In the genomic region with DNA sequence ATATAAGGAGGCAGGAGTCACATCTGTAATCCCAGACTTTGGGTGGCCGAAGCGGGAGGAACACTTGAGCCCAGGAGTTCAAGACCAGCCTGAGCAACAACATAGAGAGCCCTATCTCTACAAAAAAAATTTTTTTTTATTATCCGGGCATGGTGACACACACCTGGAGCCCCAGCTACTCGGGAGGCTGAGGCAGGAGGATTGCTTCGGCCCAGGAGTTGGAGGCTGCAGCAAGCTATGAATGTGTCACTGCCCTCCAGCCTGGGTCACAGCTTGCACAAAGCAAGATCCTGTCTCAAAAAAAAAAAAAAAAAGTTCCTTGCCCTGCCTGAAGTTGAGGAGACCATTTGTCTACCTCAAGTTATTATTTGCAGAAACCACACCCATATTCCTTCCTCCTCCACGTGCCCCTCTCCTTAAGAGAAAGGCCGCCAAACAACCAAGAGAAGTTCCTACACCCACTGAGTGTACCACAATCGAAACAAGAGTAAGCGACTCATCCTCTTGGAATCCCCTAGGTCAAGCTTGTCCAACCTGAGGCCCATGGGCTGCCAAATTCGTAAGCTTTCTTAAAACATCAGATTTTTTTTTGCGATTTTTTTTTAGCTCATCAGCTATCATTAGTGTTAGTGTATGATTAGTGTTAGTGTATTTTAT, we compare ENCODE assay signal across 10 cellular contexts. TPM values are rescaled to one million over a fixed set of nuclear protein-coding genes. Genes with fewer than 3 reads are reported as not detected.
A peak's percentile ranks its signal among the peaks of the same experiment; 100 is the strongest.
DNase-seq lines count a peak whose midpoint lies in the region; ATAC-seq and TF ChIP-seq lines count a peak whose summit lies in the region.
"Had no signal": no experiment of that assay in that cellular context is flagged by ENCODE, and none has a peak within 500 bp of the region (broad histone marks: within the 10 kb centered on the region; RNA-seq: fewer than 3 reads in every experiment).

No MANE protein-coding gene starts in this region.

- 86 to 87% methylated on average over 11 of the region's 11 CpGs for WGBS in thyroid gland, 2 donors

- peaks cover 23% of the 10 kb centered on the region for H3K27me3 Mint-ChIP-seq in brain
- H3K27me3 Mint-ChIP-seq in neural crest cell (ENCODE audit: low read depth) = peaks cover 11% of the 10 kb centered on the region

- no peaks in the 10 kb centered on the region for H3K27me3 ChIP-seq in MG63
- no peaks in the 10 kb centered on the region for H3K27me3 ChIP-seq in thyroid gland
- H3K27me3 ChIP-seq: gastroesophageal sphincter had no signal

- peaks cover 3 to 6% of the 10 kb centered on the region in 2 donors for H3K4me1 ChIP-seq in thyroid gland

- H3K36me3 ChIP-seq in MG63 (peaks cover 4% of the 10 kb centered on the region), thyroid gland (no peaks in the 10 kb centered on the region)
- H3K36me3 ChIP-seq: gastroesophageal sphincter had no signal

- H3K4me3 ChIP-seq in MG63 (no peak overlapping the region; the same call in 1 of the 2 replicates), thyroid gland (replicated peaks in 1 of 3) (no peak overlapping the region)

- peaks cover 42% of the 10 kb centered on the region for H3K4me1 Mint-ChIP-seq in brain
- H3K4me1 Mint-ChIP-seq in neural crest cell = peaks cover 30% of the 10 kb centered on the region

- DNase-seq in Caki2 (ENCODE audit: low read depth) (peak; percentile 74), MG63 (peak; percentile 79), neural crest cell (ENCODE audit: low read depth, low spot score) (no peak), dedifferentiated amniotic fluid mesenchymal stem cell (ENCODE audit: extremely low spot score) (no peak), thyroid gland (no peak)
- DNase-seq in stimulated activated CD4-positive, alpha-beta T cell treated with anti-CD3 and anti-CD28 coated beads, Interleukin-2, amount 100 ng/mL, for 24 hours = no peak
- DNase-seq: NCI-H2107 had no signal

- in situ Hi-C loops in Caki2 (cut with HindIII; ENCODE audit: low pct_unique_long_range_greater_than_20kb, low sequenced_read_pairs) = no loop called here

- peak overlapping the region in 1 of 3 donors; percentile 3 for H3K27ac ChIP-seq in thyroid gland

- no peak for TF ChIP-seq POLR2A in thyroid gland (IDR thresholded peaks at IDR 0.05)

- H3K9me3 Mint-ChIP-seq in brain (peaks cover 0 to 8% (median 0%) of the 10 kb centered on the region in 5 experiments), neural crest cell (no peaks in the 10 kb centered on the region)

- H3K4me3 Mint-ChIP-seq in brain (peak overlapping the region in 4 of 5 experiments; percentile 59 to 92 (median 90)), neural crest cell (peak overlapping the region; percentile 97)

- no peak for ATAC-seq in activated CD4-positive, CD25-positive, alpha-beta regulatory T cell treated with anti-CD3 and anti-CD28 coated beads, Interleukin-2, amount 50 U/mL, for 24 hours
- ATAC-seq: gastroesophageal sphincter had no signal

- intact Hi-C loops in thyroid gland (cut with DNase I) = loop anchor here (10.0 kb wide), 2 partner anchors 86 to 104 kb away; no protein-coding TSS in a partner anchor

- H3K36me3 Mint-ChIP-seq in brain (no peaks in the 10 kb centered on the region), neural crest cell (ENCODE audit: low read depth) (peaks cover 3% of the 10 kb centered on the region)

- no peaks in the 10 kb centered on the region for H3K9me3 ChIP-seq in MG63
- H3K9me3 ChIP-seq in thyroid gland = no peaks in the 10 kb centered on the region
- H3K9me3 ChIP-seq: gastroesophageal sphincter had no signal

- H3K27ac Mint-ChIP-seq in brain (peak overlapping the region in 1 of 5 experiments; percentile 11), neural crest cell (ENCODE audit: unreplicated experiment) (no peak overlapping the region)

- no peak for TF ChIP-seq CTCF in brain (conservative IDR thresholded peaks at IDR 0.05)
- no peak for TF ChIP-seq CTCF in neural crest cell (conservative IDR thresholded peaks at IDR 0.05)
- TF ChIP-seq CTCF in thyroid gland (IDR thresholded peaks at IDR 0.05) = no peak

RNA-seq across cellular contexts. Expression of a gene that starts 2.2 kb away (rescaled TPM):
- 14.4 and 21.6 TPM in 2 replicates for total RNA-seq in Caki2 (2014; rRNA removed; shearing (Covaris generic); ENCODE audit: low replicate concordance)
- 9.4 and 11.3 TPM in 2 replicates for total RNA-seq in MG63 (2014; rRNA removed; shearing (Covaris generic); ENCODE audit: low replicate concordance)
- polyA plus RNA-seq in brain (ENCODE audit: insufficient read depth, low read depth, low replicate concordance) = 3.2 TPM
- total RNA-seq in neural crest cell (21.8 and 24.8 TPM in 2 replicates), thyroid gland (10 to 100 TPM in 3 of 4 donors, 1 to 10 TPM in 1; 9.1 to 29.6 (median 19.7) TPM)

Comparison
In these comparisons a context has a peak if more than half of its experiments do, and no peak if none do; other contexts are left out.
1. DNase-seq: peak in Caki2 (single experiment) and MG63 (single experiment); none in neural crest cell (single experiment), dedifferentiated amniotic fluid mesenchymal stem cell (single experiment), thyroid gland (0 of 2) and stimulated activated CD4-positive, alpha-beta T cell treated with anti-CD3 and anti-CD28 coated beads, Interleukin-2, amount 100 ng/mL, for 24 hours (0 of 2).